ENCODE assay signal across 1 cellular context in genomic region chrX:48801281-48802088, GRCh38.
TF ChIP-seq lines count a peak whose summit lies in the region.

HDAC6 (plus strand) TSS chrX:48802067; CDS start chrX:48802693, 626 bp downstream.

TF ChIP-seq in GM12878, 131 proteins besides CTCF, POLR2A, EP300 and RAD21 (continued from another document and continues in another):
- no peak for TF ChIP-seq ZNF274 (IDR thresholded peaks at IDR 0.05; ENCODE audit: insufficient read depth, insufficient read length)
- no peak for TF ChIP-seq CEBPB (IDR thresholded peaks at IDR 0.05; ENCODE audit: borderline replicate concordance in 1 of 2, low read depth in 2 of 2, low read length in 2 of 2)
- 0 out of 2 replicates have a peak, but pooled peaks have one; percentile 57 for TF ChIP-seq LARP7 (IDR thresholded peaks at IDR 0.05)
- TF ChIP-seq REST (IDR thresholded peaks at IDR 0.05; ENCODE audit: low read depth, low read length), result no peak
- peak; percentile 77 for TF ChIP-seq BRCA1 (IDR thresholded peaks at IDR 0.05; ENCODE audit: low read depth, low read length)
- TF ChIP-seq SUPT20H (IDR thresholded peaks at IDR 0.05; ENCODE audit: borderline replicate concordance, control insufficient read depth, low read depth, low read length), result no peak
- TF ChIP-seq SRF (IDR thresholded peaks at IDR 0.05; ENCODE audit: low read depth in 2 of 2, low read length in 2 of 2), result peak; percentile 63 to 72
- no peak for TF ChIP-seq USF1 (IDR thresholded peaks at IDR 0.05; ENCODE audit: borderline replicate concordance, extremely low read length, insufficient read depth, low read depth, low read length)
- TF ChIP-seq SREBF1 (IDR thresholded peaks at IDR 0.05; ENCODE audit: low read length), result no peak
- no peak for TF ChIP-seq ELK1 (IDR thresholded peaks at IDR 0.05; ENCODE audit: low read depth, low read length)
- no peak for TF ChIP-seq HDAC6 (IDR thresholded peaks at IDR 0.05; ENCODE audit: unreplicated experiment)
- no peak for TF ChIP-seq SMC3 (IDR thresholded peaks at IDR 0.05; ENCODE audit: borderline replicate concordance, low read length)
- TF ChIP-seq, protein P1, sequence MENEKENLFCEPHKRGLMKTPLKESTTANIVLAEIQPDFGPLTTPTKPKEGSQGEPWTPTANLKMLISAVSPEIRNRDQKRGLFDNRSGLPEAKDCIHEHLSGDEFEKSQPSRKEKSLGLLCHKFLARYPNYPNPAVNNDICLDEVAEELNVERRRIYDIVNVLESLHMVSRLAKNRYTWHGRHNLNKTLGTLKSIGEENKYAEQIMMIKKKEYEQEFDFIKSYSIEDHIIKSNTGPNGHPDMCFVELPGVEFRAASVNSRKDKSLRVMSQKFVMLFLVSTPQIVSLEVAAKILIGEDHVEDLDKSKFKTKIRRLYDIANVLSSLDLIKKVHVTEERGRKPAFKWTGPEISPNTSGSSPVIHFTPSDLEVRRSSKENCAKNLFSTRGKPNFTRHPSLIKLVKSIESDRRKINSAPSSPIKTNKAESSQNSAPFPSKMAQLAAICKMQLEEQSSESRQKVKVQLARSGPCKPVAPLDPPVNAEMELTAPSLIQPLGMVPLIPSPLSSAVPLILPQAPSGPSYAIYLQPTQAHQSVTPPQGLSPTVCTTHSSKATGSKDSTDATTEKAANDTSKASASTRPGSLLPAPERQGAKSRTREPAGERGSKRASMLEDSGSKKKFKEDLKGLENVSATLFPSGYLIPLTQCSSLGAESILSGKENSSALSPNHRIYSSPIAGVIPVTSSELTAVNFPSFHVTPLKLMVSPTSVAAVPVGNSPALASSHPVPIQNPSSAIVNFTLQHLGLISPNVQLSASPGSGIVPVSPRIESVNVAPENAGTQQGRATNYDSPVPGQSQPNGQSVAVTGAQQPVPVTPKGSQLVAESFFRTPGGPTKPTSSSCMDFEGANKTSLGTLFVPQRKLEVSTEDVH (IDR thresholded peaks at IDR 0.05; ENCODE audit: low read depth, partially characterized antibody), result peak; percentile 96
- no peak for TF ChIP-seq NRF1 (conservative IDR thresholded peaks at IDR 0.05; ENCODE audit: low read depth, low read length)
- TF ChIP-seq CEBPZ (IDR thresholded peaks at IDR 0.05; ENCODE audit: low read depth, low read length), result no peak
- TF ChIP-seq BMI1 (IDR thresholded peaks at IDR 0.05; ENCODE audit: borderline replicate concordance), result no peak
- no peak for TF ChIP-seq SUZ12 (IDR thresholded peaks at IDR 0.05; ENCODE audit: unreplicated experiment)
- TF ChIP-seq ZNF217 (IDR thresholded peaks at IDR 0.05), result no peak
- TF ChIP-seq, protein P2, sequence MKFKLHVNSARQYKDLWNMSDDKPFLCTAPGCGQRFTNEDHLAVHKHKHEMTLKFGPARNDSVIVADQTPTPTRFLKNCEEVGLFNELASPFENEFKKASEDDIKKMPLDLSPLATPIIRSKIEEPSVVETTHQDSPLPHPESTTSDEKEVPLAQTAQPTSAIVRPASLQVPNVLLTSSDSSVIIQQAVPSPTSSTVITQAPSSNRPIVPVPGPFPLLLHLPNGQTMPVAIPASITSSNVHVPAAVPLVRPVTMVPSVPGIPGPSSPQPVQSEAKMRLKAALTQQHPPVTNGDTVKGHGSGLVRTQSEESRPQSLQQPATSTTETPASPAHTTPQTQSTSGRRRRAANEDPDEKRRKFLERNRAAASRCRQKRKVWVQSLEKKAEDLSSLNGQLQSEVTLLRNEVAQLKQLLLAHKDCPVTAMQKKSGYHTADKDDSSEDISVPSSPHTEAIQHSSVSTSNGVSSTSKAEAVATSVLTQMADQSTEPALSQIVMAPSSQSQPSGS (IDR thresholded peaks at IDR 0.05; ENCODE audit: low read length), result no peak
- TF ChIP-seq, protein P3, sequence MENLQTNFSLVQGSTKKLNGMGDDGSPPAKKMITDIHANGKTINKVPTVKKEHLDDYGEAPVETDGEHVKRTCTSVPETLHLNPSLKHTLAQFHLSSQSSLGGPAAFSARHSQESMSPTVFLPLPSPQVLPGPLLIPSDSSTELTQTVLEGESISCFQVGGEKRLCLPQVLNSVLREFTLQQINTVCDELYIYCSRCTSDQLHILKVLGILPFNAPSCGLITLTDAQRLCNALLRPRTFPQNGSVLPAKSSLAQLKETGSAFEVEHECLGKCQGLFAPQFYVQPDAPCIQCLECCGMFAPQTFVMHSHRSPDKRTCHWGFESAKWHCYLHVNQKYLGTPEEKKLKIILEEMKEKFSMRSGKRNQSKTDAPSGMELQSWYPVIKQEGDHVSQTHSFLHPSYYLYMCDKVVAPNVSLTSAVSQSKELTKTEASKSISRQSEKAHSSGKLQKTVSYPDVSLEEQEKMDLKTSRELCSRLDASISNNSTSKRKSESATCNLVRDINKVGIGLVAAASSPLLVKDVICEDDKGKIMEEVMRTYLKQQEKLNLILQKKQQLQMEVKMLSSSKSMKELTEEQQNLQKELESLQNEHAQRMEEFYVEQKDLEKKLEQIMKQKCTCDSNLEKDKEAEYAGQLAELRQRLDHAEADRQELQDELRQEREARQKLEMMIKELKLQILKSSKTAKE (IDR thresholded peaks at IDR 0.05; ENCODE audit: low read depth, poor library complexity, severe bottlenecking), result no peak
- TF ChIP-seq RFX5 (IDR thresholded peaks at IDR 0.05; ENCODE audit: low read depth, low read length), result peak; percentile 67
- 0 out of 4 replicates have a peak, but pooled peaks of 1 of the 2 experiments have one; percentile 33 for TF ChIP-seq IKZF2 (IDR thresholded peaks at IDR 0.05)
- TF ChIP-seq MXI1 (IDR thresholded peaks at IDR 0.05; ENCODE audit: low read depth, low read length), result 0 out of 2 replicates have a peak, but pooled peaks have one; percentile 49
- TF ChIP-seq POLR2AphosphoS2 (IDR thresholded peaks at IDR 0.05; ENCODE audit: low read depth, low read length), result no peak
- TF ChIP-seq, protein P4, sequence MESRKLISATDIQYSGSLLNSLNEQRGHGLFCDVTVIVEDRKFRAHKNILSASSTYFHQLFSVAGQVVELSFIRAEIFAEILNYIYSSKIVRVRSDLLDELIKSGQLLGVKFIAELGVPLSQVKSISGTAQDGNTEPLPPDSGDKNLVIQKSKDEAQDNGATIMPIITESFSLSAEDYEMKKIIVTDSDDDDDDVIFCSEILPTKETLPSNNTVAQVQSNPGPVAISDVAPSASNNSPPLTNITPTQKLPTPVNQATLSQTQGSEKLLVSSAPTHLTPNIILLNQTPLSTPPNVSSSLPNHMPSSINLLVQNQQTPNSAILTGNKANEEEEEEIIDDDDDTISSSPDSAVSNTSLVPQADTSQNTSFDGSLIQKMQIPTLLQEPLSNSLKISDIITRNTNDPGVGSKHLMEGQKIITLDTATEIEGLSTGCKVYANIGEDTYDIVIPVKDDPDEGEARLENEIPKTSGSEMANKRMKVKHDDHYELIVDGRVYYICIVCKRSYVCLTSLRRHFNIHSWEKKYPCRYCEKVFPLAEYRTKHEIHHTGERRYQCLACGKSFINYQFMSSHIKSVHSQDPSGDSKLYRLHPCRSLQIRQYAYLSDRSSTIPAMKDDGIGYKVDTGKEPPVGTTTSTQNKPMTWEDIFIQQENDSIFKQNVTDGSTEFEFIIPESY (IDR thresholded peaks at IDR 0.05), result no peak
- TF ChIP-seq IRF4 (IDR thresholded peaks at IDR 0.05; ENCODE audit: low read depth, low read length), result no peak
- TF ChIP-seq PAX8 (IDR thresholded peaks at IDR 0.05), result no peak
- TF ChIP-seq CHD2 (IDR thresholded peaks at IDR 0.05; ENCODE audit: borderline replicate concordance, low read depth, low read length), result peak; percentile 97
- TF ChIP-seq PRDM15 (CRISPR knock-in tag; IDR thresholded peaks at IDR 0.05), result no peak
- peak; percentile 79 for TF ChIP-seq SP1 (IDR thresholded peaks at IDR 0.05; ENCODE audit: low read depth, low read length)
- TF ChIP-seq EZH2 (IDR thresholded peaks at IDR 0.05; ENCODE audit: borderline replicate concordance, control insufficient read depth, low read depth, low read length), result no peak
- no peak for TF ChIP-seq JUND (IDR thresholded peaks at IDR 0.05; ENCODE audit: low read depth, low read length)
